Comparison of ENCODE assay signal across 22 cellular contexts in the genomic region with DNA sequence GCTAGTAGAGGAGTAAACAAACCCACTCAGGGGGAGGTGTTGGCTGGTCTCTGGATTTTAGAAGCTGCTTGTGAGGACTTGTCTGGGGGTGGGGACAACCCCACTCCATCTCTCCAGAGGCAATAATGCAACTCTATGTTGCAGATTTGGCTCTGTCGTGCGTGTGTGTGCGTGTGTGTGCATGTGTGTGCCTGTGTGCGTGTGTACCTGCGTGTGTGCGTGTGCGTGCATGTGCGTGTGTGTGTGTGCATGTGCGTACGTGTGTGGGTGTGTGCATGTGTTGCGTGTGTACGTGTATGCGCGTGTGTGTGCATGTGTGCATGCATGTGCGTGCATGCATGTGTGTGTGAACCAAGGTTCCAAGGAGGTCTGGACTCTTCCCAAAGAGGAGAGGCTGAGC.
DNase-seq lines count a peak whose midpoint lies in the region; ATAC-seq, FAIRE-seq and TF ChIP-seq lines count a peak whose summit lies in the region.
"Had no signal": no experiment of that assay in that cellular context is flagged by ENCODE, and none has a peak within 500 bp of the region (broad histone marks: within the 10 kb centered on the region; RNA-seq: fewer than 3 reads in every experiment).

No MANE protein-coding gene starts in this region.

- H3K9ac ChIP-seq in GM12878 (ENCODE audit: control insufficient read depth, insufficient read depth, low read length) = no peak overlapping the region
- H3K9ac ChIP-seq: KMS-11 had no signal

- H3K36me3 ChIP-seq in GM12878 (ENCODE audit: control insufficient read depth in 2 of 2, insufficient read depth in 2 of 2, low read length in 1 of 2) (no peaks in the 10 kb centered on the region), spleen (no peaks in the 10 kb centered on the region)
- H3K36me3 ChIP-seq: HAP-1, SJSA1 had no signal

- no peak overlapping the region for H3K4me2 ChIP-seq in GM12878 (ENCODE audit: control insufficient read depth, insufficient read depth)
- H3K4me2 ChIP-seq: KMS-11 had no signal

- H3K4me1 Mint-ChIP-seq in nephron = peaks cover 20% of the 10 kb centered on the region
- H3K4me1 Mint-ChIP-seq: CD14-positive monocyte had no signal

- TF ChIP-seq RAD21 in GM12878 (IDR thresholded peaks at IDR 0.05; ENCODE audit: insufficient read depth, low read depth, low read length) = no peak

- TF ChIP-seq CTCF in GM12878 (IDR thresholded peaks at IDR 0.05 in 2 of 3, conservative IDR thresholded peaks at IDR 0.05 in 1 of 3; ENCODE audit: control insufficient read depth in 2 of 3, extremely low read depth in 1 of 3, insufficient read depth in 1 of 3, low read depth in 3 of 3, low read length in 3 of 3) (no peak), nephron (IDR thresholded peaks at IDR 0.05; ENCODE audit: unreplicated experiment in 3 of 3) (no peak), spleen (IDR thresholded peaks at IDR 0.05 in 8 of 11, conservative IDR thresholded peaks at IDR 0.05 in 3 of 11) (no peak), GM20000 (IDR thresholded peaks at IDR 0.05; ENCODE audit: extremely low read depth, missing control alignments) (no peak)

- FAIRE-seq in GM12878 (lab: Jason Lieb, UNC) = no peak
- FAIRE-seq: D721Med, RCC 7860 had no signal

- DNase-seq in NCI-H748 (lab: John Stamatoyannopoulos, UW; ENCODE audit: unreplicated experiment) (peak; percentile 67), NCI-H748 treated with DMSO at 0.1 percent for 48 hours (lab: John Stamatoyannopoulos, UW) (no peak), GM12878 (ENCODE audit: low read depth, low spot score) (no peak), spleen (peak; percentile 47), T-helper 1 cell (no peak), GM20000 (ENCODE audit: low spot score) (no peak), CD1c-positive myeloid dendritic cell (ENCODE audit: extremely low spot score) (no peak)
- DNase-seq: AML-193, DMS79, MV-4-11, NCI-H1694, NCI-H2081, NCI-H774, OCI-M1 had no signal

- peaks cover 90% of the 10 kb centered on the region for H3K27me3 Mint-ChIP-seq in nephron (ENCODE audit: low read depth)

- H3K9me3 ChIP-seq in GM12878 (replicated peaks; ENCODE audit: control insufficient read depth, insufficient read depth, low read length) (no peaks in the 10 kb centered on the region), spleen (no peaks in the 10 kb centered on the region)
- H3K9me3 ChIP-seq: HAP-1, SJSA1 had no signal

- H3K79me2 ChIP-seq in GM12878 (ENCODE audit: control insufficient read depth, insufficient read depth, low read length) = no peaks in the 10 kb centered on the region

- no peak overlapping the region for H3K27ac ChIP-seq in GM12878 (ENCODE audit: control insufficient read depth, insufficient read depth)
- no peak overlapping the region for H3K27ac ChIP-seq in spleen
- H3K27ac ChIP-seq: HL-60, KMS-11, SJSA1 had no signal

- no peak overlapping the region for H2AFZ ChIP-seq in GM12878 (ENCODE audit: control insufficient read depth, low read depth, low read length)

- no peak overlapping the region for H3K4me3 Mint-ChIP-seq in nephron
- H3K4me3 Mint-ChIP-seq: CD14-positive monocyte had no signal

- no peaks in the 10 kb centered on the region for H3K9me3 Mint-ChIP-seq in nephron
- H3K9me3 Mint-ChIP-seq: CD14-positive monocyte had no signal

- H3K4me1 ChIP-seq in GM12878 (ENCODE audit: control insufficient read depth, insufficient read depth, low read length) = no peaks in the 10 kb centered on the region
- H3K4me1 ChIP-seq in spleen = no peaks in the 10 kb centered on the region
- H3K4me1 ChIP-seq: HAP-1, SJSA1 had no signal

- in situ Hi-C loops in GM12878 (cut with MboI) = no loop called here

- TF ChIP-seq POLR2A in GM12878 (IDR thresholded peaks at IDR 0.05; ENCODE audit: low read depth, low read length) (no peak), spleen (IDR thresholded peaks at IDR 0.05) (no peak)

- H3K27ac Mint-ChIP-seq in nephron = peak overlapping the region; percentile 76 to 92 (median 86)
- H3K27ac Mint-ChIP-seq: CD14-positive monocyte had no signal

- 77% methylated on average over 14 of the region's 15 CpGs for WGBS in GM12878 (ENCODE audit: insufficient coverage, insufficient replicate concordance, low lambda C conversion rate, missing lambda C conversion rate)
- 84 to 95% (median 93%) methylated on average over 9 to 15 of the region's 15 CpGs for WGBS in spleen, 5 donors

- H4K20me1 ChIP-seq in GM12878 (ENCODE audit: control insufficient read depth, insufficient read depth) = no peaks in the 10 kb centered on the region

- no peak for TF ChIP-seq EP300 in GM12878 (IDR thresholded peaks at IDR 0.05; ENCODE audit: borderline replicate concordance in 1 of 2, control insufficient read depth in 1 of 2, low read depth in 2 of 2, low read length in 2 of 2)

- RAD21 ChIA-PET in GM12878 (lab: Charles Lee; ENCODE audit: unreplicated experiment) = no interaction called here

- CTCF ChIA-PET in GM12878 (lab: Yijun Ruan, JAX) = no interaction called here

- POLR2A ChIA-PET in GM12878 (lab: Charles Lee) = no interaction called here

- H3K4me3 ChIP-seq in GM12878 = no peak overlapping the region
- H3K4me3 ChIP-seq in spleen = no peak overlapping the region
- H3K4me3 ChIP-seq: HAP-1, SJSA1 had no signal

- intact Hi-C loops in GM12878 (cut with micrococcal nuclease; ENCODE audit: unreplicated experiment) = no loop called here
- intact Hi-C loops in spleen (cut with DNase I; ENCODE audit: low total_unique reads) = no loop called here

- ATAC-seq in GM12878 = no peak

- H3K27me3 ChIP-seq in GM12878 (replicated peaks in 1 of 2; ENCODE audit: control insufficient read depth in 2 of 2, insufficient read depth in 2 of 2, low read length in 1 of 2) (peaks cover 0 to 5% of the 10 kb centered on the region in 2 experiments; a peak in 3 of 4 replicates), spleen (replicated peaks in 1 of 7) (peaks cover 0 to 96% (median 22%) of the 10 kb centered on the region in 7 donors)

- no TSS peak for BruUV-seq in GM12878 (replicated peaks; lab: Mats Ljungman, UMichigan)

- SMC1A ChIA-PET in GM12878 (lab: Charles Lee; ENCODE audit: uncharacterized antibody, unreplicated experiment) = no interaction called here

- H3K36me3 Mint-ChIP-seq in nephron (ENCODE audit: low read depth) = no peaks in the 10 kb centered on the region
- H3K36me3 Mint-ChIP-seq: CD14-positive monocyte had no signal

TF ChIP-seq in GM12878, 131 proteins besides CTCF, POLR2A, EP300 and RAD21:
- TF ChIP-seq, protein P1, sequence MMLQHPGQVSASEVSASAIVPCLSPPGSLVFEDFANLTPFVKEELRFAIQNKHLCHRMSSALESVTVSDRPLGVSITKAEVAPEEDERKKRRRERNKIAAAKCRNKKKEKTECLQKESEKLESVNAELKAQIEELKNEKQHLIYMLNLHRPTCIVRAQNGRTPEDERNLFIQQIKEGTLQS (IDR thresholded peaks at IDR 0.05; ENCODE audit: borderline replicate concordance, extremely low read depth, low read depth, low read length) = no peak
- TF ChIP-seq TCF3 (IDR thresholded peaks at IDR 0.05; ENCODE audit: borderline replicate concordance, insufficient read depth, low read depth, low read length) = peak; percentile 76; the same call in 1 of the 2 replicates
- TF ChIP-seq, protein P2, sequence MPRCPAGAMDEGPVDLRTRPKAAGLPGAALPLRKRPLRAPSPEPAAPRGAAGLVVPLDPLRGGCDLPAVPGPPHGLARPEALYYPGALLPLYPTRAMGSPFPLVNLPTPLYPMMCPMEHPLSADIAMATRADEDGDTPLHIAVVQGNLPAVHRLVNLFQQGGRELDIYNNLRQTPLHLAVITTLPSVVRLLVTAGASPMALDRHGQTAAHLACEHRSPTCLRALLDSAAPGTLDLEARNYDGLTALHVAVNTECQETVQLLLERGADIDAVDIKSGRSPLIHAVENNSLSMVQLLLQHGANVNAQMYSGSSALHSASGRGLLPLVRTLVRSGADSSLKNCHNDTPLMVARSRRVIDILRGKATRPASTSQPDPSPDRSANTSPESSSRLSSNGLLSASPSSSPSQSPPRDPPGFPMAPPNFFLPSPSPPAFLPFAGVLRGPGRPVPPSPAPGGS (IDR thresholded peaks at IDR 0.05; ENCODE audit: borderline replicate concordance, insufficient read depth, low read depth, low read length, poor library complexity, severe bottlenecking) = peak; percentile 99
- TF ChIP-seq, protein P3, sequence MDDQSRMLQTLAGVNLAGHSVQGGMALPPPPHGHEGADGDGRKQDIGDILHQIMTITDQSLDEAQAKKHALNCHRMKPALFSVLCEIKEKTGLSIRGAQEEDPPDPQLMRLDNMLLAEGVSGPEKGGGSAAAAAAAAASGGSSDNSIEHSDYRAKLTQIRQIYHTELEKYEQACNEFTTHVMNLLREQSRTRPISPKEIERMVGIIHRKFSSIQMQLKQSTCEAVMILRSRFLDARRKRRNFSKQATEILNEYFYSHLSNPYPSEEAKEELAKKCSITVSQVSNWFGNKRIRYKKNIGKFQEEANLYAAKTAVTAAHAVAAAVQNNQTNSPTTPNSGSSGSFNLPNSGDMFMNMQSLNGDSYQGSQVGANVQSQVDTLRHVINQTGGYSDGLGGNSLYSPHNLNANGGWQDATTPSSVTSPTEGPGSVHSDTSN (IDR thresholded peaks at IDR 0.05; ENCODE audit: insufficient replicate concordance, low read depth, low read length) = peak; percentile 66

Comparison
In these comparisons a context has a peak if more than half of its experiments do, and no peak if none do; other contexts are left out.
1. DNase-seq: peak in NCI-H748 (single experiment) and spleen (single experiment); none in NCI-H748 treated with DMSO at 0.1 percent for 48 hours (single experiment), GM12878 (single experiment), T-helper 1 cell (0 of 5), GM20000 (single experiment) and CD1c-positive myeloid dendritic cell (single experiment).